27 cellular contexts compared by ENCODE assay signal in the genomic region with DNA sequence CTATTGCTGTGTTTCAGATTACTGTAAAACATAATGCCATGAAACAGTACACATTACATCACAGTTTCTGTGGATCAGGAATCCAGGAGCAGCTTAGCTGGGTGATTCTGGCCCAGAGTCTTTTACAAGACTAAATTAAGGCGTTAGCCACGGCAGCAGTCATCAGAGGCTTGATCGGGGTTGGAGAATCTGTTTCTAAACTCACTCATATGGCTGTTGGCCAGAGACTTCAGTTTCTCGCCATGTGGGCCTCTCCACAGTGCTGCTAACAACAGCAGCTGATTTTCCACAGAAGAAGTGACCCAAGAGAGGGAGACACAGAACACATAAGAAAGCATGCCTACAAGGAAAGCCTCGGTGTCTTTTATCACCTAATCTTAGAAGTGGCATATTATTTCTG.
DNase-seq lines count a peak whose midpoint lies in the region; ATAC-seq lines count a peak whose summit lies in the region.
"Had no signal": no experiment of that assay in that cellular context is flagged by ENCODE, and none has a peak within 500 bp of the region (broad histone marks: within the 10 kb centered on the region; RNA-seq: fewer than 3 reads in every experiment).

No MANE protein-coding gene starts in this region.

- no peak for ATAC-seq in HG02642 (IDR thresholded peaks at IDR 0.05; ENCODE audit: poor library complexity, unreplicated experiment)
- ATAC-seq: activated naive CD8-positive, alpha-beta T cell treated with anti-CD3 and anti-CD28 coated beads, Interleukin-2, amount 50 U/mL, for 24 hours; GM12878; HCT116; PC-3; stimulated activated naive CD8-positive, alpha-beta T cell treated with anti-CD3 and anti-CD28 coated beads, Interleukin-15, Interleukin-2, amounts not matched to agents 100 U/mL and 50 U/mL, for 24 hours had no signal

- DNase-seq in GM04504 (ENCODE audit: low read depth), result peak; percentile 2
- DNase-seq in amniotic epithelial cell (ENCODE audit: low read depth), result peak; percentile 21
- DNase-seq in fibroblast of peridontal ligament (ENCODE audit: extremely low read depth), result peak; percentile 18
- peak; percentile 64 for DNase-seq in myocyte (ENCODE audit: low read depth)
- no peak for DNase-seq in NCI-H2081 (lab: John Stamatoyannopoulos, UW)
- no peak for DNase-seq in caudate nucleus (lab: John Stamatoyannopoulos, UW)
- DNase-seq in NCI-H2196 (lab: John Stamatoyannopoulos, UW; ENCODE audit: unreplicated experiment), result no peak
- DNase-seq: activated CD4-positive, alpha-beta T cell treated with anti-CD3 and anti-CD28 coated beads for 4 hours; activated gamma-delta T cell treated with Interleukin-2 at 50 U/mL for 16 hours; activated naive CD8-positive, alpha-beta T cell treated with anti-CD3 and anti-CD28 coated beads, Interleukin-2, amount 50 U/mL, for 24 hours; activated T-cell treated with anti-CD3 and anti-CD28 coated beads, Interleukin-2, amount 50 U/mL, for 1 hour; Calu3; effector CD4-positive, alpha-beta T cell; KG1; kidney; MG63; NCI-H524; PC-3; SHP77; stimulated activated naive CD8-positive, alpha-beta T cell treated with anti-CD3 and anti-CD28 coated beads, Interleukin-15, Interleukin-2, amounts not matched to agents 100 U/mL and 50 U/mL, for 24 hours had no signal

- no peak overlapping the region for H3K27ac ChIP-seq in caudate nucleus (ENCODE audit: low read depth, low read length)
- H3K27ac ChIP-seq: neural progenitor cell, thoracic aorta, uterus, VCaP had no signal

Comparison
In these comparisons a context has a peak if more than half of its experiments do, and no peak if none do; other contexts are left out.
1. DNase-seq: peak in GM04504 (single experiment), amniotic epithelial cell (single experiment), fibroblast of peridontal ligament (single experiment) and myocyte (single experiment); none in NCI-H2081 (0 of 2), caudate nucleus (0 of 61) and NCI-H2196 (single experiment).